40 cellular contexts compared by ENCODE assay signal in genomic region chr14:39948235-39948634, GRCh38.
"Had no signal": no experiment of that assay in that cellular context is flagged by ENCODE, and none has a peak within 500 bp of the region (broad histone marks: within the 10 kb centered on the region; RNA-seq: fewer than 3 reads in every experiment).

No MANE protein-coding gene starts in this region.

- H3K36me3 ChIP-seq: adrenal gland, ascending aorta, brain microvascular endothelial cell, breast epithelium, cardiac muscle cell had no signal

- DNase-seq: activated effector memory CD4-positive, alpha-beta T cell treated with anti-CD3 and anti-CD28 coated beads, Interleukin-2, amount 50 U/mL, for 16 hours; activated effector memory CD4-positive, alpha-beta T cell treated with Interleukin-2 at 50 U/mL for 16 hours; activated gamma-delta T cell; activated gamma-delta T cell treated with Interleukin-2 at 50 U/mL for 16 hours; activated naive CD4-positive, alpha-beta T cell; activated naive CD4-positive, alpha-beta T cell treated with anti-CD3 and anti-CD28 coated beads for 36 hours; activated naive CD4-positive, alpha-beta T cell treated with anti-CD3 and anti-CD28 coated beads, Interleukin-2, amount 10 ng/mL, durations not matched to agents 7 days and 5 days; activated naive CD4-positive, alpha-beta T cell treated with anti-CD3 and anti-CD28 coated beads, Interleukin-2, amount 50 U/mL, for 16 hours; activated naive CD4-positive, alpha-beta T cell treated with Interleukin-2 at 50 U/mL for 16 hours; activated naive CD8-positive, alpha-beta T cell treated with anti-CD3 and anti-CD28 coated beads for 36 hours; activated naive CD8-positive, alpha-beta T cell treated with anti-CD3 and anti-CD28 coated beads, Interleukin-2, amount 10 ng/mL, durations not matched to agents 7 days and 5 days; activated naive CD8-positive, alpha-beta T cell treated with anti-CD3 and anti-CD28 coated beads, Interleukin-2, amount 50 U/mL, for 24 hours; activated T-cell treated with anti-CD3 and anti-CD28 coated beads, Interleukin-2, amount 50 U/mL, for 1 hour; activated T-cell treated with anti-CD3 and anti-CD28 coated beads, Interleukin-2, amount 50 U/mL, for 24 hours; activated T-cell treated with anti-CD3 and anti-CD28 coated beads, Interleukin-2, amount 50 U/mL, for 4 hours; activated T-cell treated with anti-CD3 and anti-CD28 coated beads, Interleukin-2, amount 50 U/mL, for 48 hours; activated T-cell treated with anti-CD3 and anti-CD28 coated beads, Interleukin-2, amount 50 U/mL, for 72 hours; adrenal gland; amniotic stem cell; amygdala; anterior cingulate cortex; aorta; body of pancreas; brain microvascular endothelial cell; caudate nucleus; central memory CD4-positive, alpha-beta T cell; cerebellar nuclear complex had no signal

- H3K9me3 Mint-ChIP-seq: activated T-helper 17 cell treated with anti-CD3 and anti-CD28 coated beads, Interleukin-2, amount 50 U/mL, for 72 hours had no signal

- H3K4me3 ChIP-seq: adrenal gland, ascending aorta, body of pancreas, breast epithelium, cardiac muscle cell had no signal

- H3K9me3 ChIP-seq: body of pancreas had no signal

- H3K4me1 ChIP-seq: adrenal gland, ascending aorta, body of pancreas, breast epithelium had no signal

- ATAC-seq: activated naive CD4-positive, alpha-beta T cell treated with anti-CD3 and anti-CD28 coated beads, Interleukin-2, amount 50 U/mL, for 72 hours; activated naive CD8-positive, alpha-beta T cell treated with anti-CD3 and anti-CD28 coated beads, Interleukin-2, amount 50 U/mL, for 24 hours; activated T-cell treated with anti-CD3 and anti-CD28 coated beads, Interleukin-2, amount 50 U/mL, for 4 hours; activated T-cell treated with anti-CD3 and anti-CD28 coated beads, Interleukin-2, amount 50 U/mL, for 72 hours; activated T-helper 17 cell treated with anti-CD3 and anti-CD28 coated beads, Interleukin-2, amount 50 U/mL, for 72 hours; body of pancreas had no signal

- H3K27me3 Mint-ChIP-seq: activated naive CD4-positive, alpha-beta T cell treated with anti-CD3 and anti-CD28 coated beads, Interleukin-2, amount 10 ng/mL, durations not matched to agents 7 days and 5 days; activated naive CD8-positive, alpha-beta T cell; activated naive CD8-positive, alpha-beta T cell treated with anti-CD3 and anti-CD28 coated beads for 36 hours; activated naive CD8-positive, alpha-beta T cell treated with anti-CD3 and anti-CD28 coated beads, Interleukin-2, amount 10 ng/mL, durations not matched to agents 7 days and 5 days; activated naive CD8-positive, alpha-beta T cell treated with anti-CD3 and anti-CD28 coated beads, Interleukin-2, amount 50 U/mL, for 24 hours; activated T-cell treated with anti-CD3 and anti-CD28 coated beads, Interleukin-2, amount 50 U/mL, for 24 hours; activated T-helper 17 cell treated with anti-CD3 and anti-CD28 coated beads, Interleukin-2, amount 50 U/mL, for 72 hours; central memory CD8-positive, alpha-beta T cell had no signal

- H3K27ac ChIP-seq: adrenal gland, ascending aorta, body of pancreas, brain microvascular endothelial cell, breast epithelium, cardiac muscle cell had no signal

- H3K36me3 Mint-ChIP-seq: activated naive CD4-positive, alpha-beta T cell treated with anti-CD3 and anti-CD28 coated beads, Interleukin-2, amount 10 ng/mL, durations not matched to agents 7 days and 5 days; activated naive CD8-positive, alpha-beta T cell treated with anti-CD3 and anti-CD28 coated beads, Interleukin-2, amount 10 ng/mL, durations not matched to agents 7 days and 5 days; brain had no signal

- FAIRE-seq: astrocyte, bronchial epithelial cell had no signal

- H3K27ac Mint-ChIP-seq: activated naive CD4-positive, alpha-beta T cell treated with anti-CD3 and anti-CD28 coated beads for 36 hours; activated naive CD4-positive, alpha-beta T cell treated with anti-CD3 and anti-CD28 coated beads, Interleukin-2, amount 10 ng/mL, durations not matched to agents 7 days and 5 days; activated naive CD4-positive, alpha-beta T cell treated with anti-CD3 and anti-CD28 coated beads, Interleukin-2, amount 50 U/mL, for 24 hours; activated naive CD4-positive, alpha-beta T cell treated with anti-CD3 and anti-CD28 coated beads, Interleukin-2, amount 50 U/mL, for 72 hours; activated naive CD8-positive, alpha-beta T cell; activated naive CD8-positive, alpha-beta T cell treated with anti-CD3 and anti-CD28 coated beads for 36 hours; activated naive CD8-positive, alpha-beta T cell treated with anti-CD3 and anti-CD28 coated beads, Interleukin-2, amount 10 ng/mL, durations not matched to agents 7 days and 5 days; activated naive CD8-positive, alpha-beta T cell treated with anti-CD3 and anti-CD28 coated beads, Interleukin-2, amount 50 U/mL, for 24 hours; activated T-cell treated with anti-CD3 and anti-CD28 coated beads, Interleukin-2, amount 50 U/mL, for 24 hours; activated T-cell treated with anti-CD3 and anti-CD28 coated beads, Interleukin-2, amount 50 U/mL, for 72 hours; activated T-helper 1 cell treated with anti-CD3 and anti-CD28 coated beads, Interleukin-12 subunit alpha, Interleukin-12 subunit beta, Interleukin-2, Interleukin-4 antibody, amounts not matched to agents 30 ng/mL and 10 ng/mL and 1 ng/mL, durations not matched to agents 14 hours and 24 hours and 36 hours; activated T-helper 17 cell treated with anti-CD3 and anti-CD28 coated beads, Interleukin-2, amount 50 U/mL, for 72 hours; activated T-helper 2 cell treated with anti-CD3 and anti-CD28 coated beads, Interferon-gamma antibody, Interleukin-2, Interleukin-4, amounts not matched to agents 10 μg/mL and 5 μg/mL and 100 μg/mL, durations not matched to agents 14 hours and 24 hours and 36 hours; brain had no signal

- H3K4me1 Mint-ChIP-seq: activated naive CD4-positive, alpha-beta T cell treated with anti-CD3 and anti-CD28 coated beads, Interleukin-2, amount 10 ng/mL, durations not matched to agents 7 days and 5 days; activated naive CD4-positive, alpha-beta T cell treated with anti-CD3 and anti-CD28 coated beads, Interleukin-2, amount 50 U/mL, for 24 hours; activated naive CD8-positive, alpha-beta T cell treated with anti-CD3 and anti-CD28 coated beads for 36 hours; activated naive CD8-positive, alpha-beta T cell treated with anti-CD3 and anti-CD28 coated beads, Interleukin-2, amount 10 ng/mL, durations not matched to agents 7 days and 5 days; activated naive CD8-positive, alpha-beta T cell treated with anti-CD3 and anti-CD28 coated beads, Interleukin-2, amount 50 U/mL, for 24 hours; activated T-helper 17 cell treated with anti-CD3 and anti-CD28 coated beads, Interleukin-2, amount 50 U/mL, for 72 hours; brain; central memory CD8-positive, alpha-beta T cell had no signal

- H3K4me3 Mint-ChIP-seq: activated naive CD4-positive, alpha-beta T cell treated with anti-CD3 and anti-CD28 coated beads for 36 hours; activated naive CD4-positive, alpha-beta T cell treated with anti-CD3 and anti-CD28 coated beads, Interleukin-2, amount 10 ng/mL, durations not matched to agents 7 days and 5 days; activated naive CD4-positive, alpha-beta T cell treated with anti-CD3 and anti-CD28 coated beads, Interleukin-2, amount 50 U/mL, for 24 hours; activated naive CD8-positive, alpha-beta T cell; activated naive CD8-positive, alpha-beta T cell treated with anti-CD3 and anti-CD28 coated beads for 36 hours; activated naive CD8-positive, alpha-beta T cell treated with anti-CD3 and anti-CD28 coated beads, Interleukin-2, amount 10 ng/mL, durations not matched to agents 7 days and 5 days; activated naive CD8-positive, alpha-beta T cell treated with anti-CD3 and anti-CD28 coated beads, Interleukin-2, amount 50 U/mL, for 24 hours; activated T-cell treated with anti-CD3 and anti-CD28 coated beads, Interleukin-2, amount 50 U/mL, for 24 hours; activated T-cell treated with anti-CD3 and anti-CD28 coated beads, Interleukin-2, amount 50 U/mL, for 4 hours; activated T-cell treated with anti-CD3 and anti-CD28 coated beads, Interleukin-2, amount 50 U/mL, for 72 hours; activated T-helper 1 cell treated with anti-CD3 and anti-CD28 coated beads, Interleukin-12 subunit alpha, Interleukin-12 subunit beta, Interleukin-2, Interleukin-4 antibody, amounts not matched to agents 30 ng/mL and 10 ng/mL and 1 ng/mL, durations not matched to agents 14 hours and 24 hours and 36 hours; activated T-helper 17 cell treated with anti-CD3 and anti-CD28 coated beads, Interleukin-2, amount 50 U/mL, for 72 hours; brain; central memory CD8-positive, alpha-beta T cell had no signal

- H3K27me3 ChIP-seq: adrenal gland, ascending aorta, body of pancreas, brain microvascular endothelial cell, breast epithelium, cardiac muscle cell had no signal
